ENCODE assay signal across 1 cellular context in the genomic region with DNA sequence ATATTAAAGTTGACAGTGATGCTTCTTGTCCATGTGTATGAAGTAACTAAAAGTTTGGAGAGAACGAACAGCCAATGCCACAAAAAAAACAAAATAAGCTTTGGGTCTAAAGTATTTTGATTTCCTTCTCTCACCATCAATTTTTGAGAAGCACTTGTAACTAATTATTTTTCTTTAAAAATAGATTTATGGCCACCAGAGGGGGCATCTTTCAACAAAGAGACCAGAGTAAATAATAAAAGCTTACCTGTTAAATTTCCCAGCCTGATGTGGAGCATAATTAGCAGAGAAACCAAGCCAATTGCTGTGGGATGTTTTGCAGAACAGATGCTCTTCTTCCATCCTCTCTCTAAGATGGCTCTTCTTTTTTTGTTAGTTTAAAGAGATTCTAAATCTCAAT.
TF ChIP-seq lines count a peak whose summit lies in the region.

No MANE protein-coding gene starts in this region.

TF ChIP-seq in GM23338, 12 proteins besides CTCF, POLR2A, EP300 and RAD21:
- TF ChIP-seq, protein P1, sequence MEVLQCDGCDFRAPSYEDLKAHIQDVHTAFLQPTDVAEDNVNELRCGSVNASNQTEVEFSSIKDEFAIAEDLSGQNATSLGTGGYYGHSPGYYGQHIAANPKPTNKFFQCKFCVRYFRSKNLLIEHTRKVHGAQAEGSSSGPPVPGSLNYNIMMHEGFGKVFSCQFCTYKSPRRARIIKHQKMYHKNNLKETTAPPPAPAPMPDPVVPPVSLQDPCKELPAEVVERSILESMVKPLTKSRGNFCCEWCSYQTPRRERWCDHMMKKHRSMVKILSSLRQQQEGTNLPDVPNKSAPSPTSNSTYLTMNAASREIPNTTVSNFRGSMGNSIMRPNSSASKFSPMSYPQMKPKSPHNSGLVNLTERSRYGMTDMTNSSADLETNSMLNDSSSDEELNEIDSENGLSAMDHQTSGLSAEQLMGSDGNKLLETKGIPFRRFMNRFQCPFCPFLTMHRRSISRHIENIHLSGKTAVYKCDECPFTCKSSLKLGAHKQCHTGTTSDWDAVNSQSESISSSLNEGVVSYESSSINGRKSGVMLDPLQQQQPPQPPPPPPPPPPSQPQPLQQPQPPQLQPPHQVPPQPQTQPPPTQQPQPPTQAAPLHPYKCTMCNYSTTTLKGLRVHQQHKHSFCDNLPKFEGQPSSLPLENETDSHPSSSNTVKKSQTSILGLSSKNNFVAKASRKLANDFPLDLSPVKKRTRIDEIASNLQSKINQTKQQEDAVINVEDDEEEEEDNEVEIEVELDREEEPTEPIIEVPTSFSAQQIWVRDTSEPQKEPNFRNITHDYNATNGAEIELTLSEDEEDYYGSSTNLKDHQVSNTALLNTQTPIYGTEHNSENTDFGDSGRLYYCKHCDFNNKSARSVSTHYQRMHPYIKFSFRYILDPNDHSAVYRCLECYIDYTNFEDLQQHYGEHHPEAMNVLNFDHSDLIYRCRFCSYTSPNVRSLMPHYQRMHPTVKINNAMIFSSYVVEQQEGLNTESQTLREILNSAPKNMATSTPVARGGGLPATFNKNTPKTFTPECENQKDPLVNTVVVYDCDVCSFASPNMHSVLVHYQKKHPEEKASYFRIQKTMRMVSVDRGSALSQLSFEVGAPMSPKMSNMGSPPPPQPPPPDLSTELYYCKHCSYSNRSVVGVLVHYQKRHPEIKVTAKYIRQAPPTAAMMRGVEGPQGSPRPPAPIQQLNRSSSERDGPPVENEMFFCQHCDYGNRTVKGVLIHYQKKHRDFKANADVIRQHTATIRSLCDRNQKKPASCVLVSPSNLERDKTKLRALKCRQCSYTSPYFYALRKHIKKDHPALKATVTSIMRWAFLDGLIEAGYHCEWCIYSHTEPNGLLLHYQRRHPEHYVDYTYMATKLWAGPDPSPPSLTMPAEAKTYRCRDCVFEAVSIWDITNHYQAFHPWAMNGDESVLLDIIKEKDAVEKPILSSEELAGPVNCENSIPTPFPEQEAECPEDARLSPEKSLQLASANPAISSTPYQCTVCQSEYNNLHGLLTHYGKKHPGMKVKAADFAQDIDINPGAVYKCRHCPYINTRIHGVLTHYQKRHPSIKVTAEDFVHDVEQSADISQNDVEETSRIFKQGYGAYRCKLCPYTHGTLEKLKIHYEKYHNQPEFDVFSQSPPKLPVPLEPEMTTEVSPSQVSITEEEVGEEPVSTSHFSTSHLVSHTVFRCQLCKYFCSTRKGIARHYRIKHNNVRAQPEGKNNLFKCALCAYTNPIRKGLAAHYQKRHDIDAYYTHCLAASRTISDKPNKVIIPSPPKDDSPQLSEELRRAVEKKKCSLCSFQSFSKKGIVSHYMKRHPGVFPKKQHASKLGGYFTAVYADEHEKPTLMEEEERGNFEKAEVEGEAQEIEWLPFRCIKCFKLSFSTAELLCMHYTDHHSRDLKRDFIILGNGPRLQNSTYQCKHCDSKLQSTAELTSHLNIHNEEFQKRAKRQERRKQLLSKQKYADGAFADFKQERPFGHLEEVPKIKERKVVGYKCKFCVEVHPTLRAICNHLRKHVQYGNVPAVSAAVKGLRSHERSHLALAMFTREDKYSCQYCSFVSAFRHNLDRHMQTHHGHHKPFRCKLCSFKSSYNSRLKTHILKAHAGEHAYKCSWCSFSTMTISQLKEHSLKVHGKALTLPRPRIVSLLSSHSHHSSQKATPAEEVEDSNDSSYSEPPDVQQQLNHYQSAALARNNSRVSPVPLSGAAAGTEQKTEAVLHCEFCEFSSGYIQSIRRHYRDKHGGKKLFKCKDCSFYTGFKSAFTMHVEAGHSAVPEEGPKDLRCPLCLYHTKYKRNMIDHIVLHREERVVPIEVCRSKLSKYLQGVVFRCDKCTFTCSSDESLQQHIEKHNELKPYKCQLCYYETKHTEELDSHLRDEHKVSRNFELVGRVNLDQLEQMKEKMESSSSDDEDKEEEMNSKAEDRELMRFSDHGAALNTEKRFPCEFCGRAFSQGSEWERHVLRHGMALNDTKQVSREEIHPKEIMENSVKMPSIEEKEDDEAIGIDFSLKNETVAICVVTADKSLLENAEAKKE (CRISPR knock-in tag; IDR thresholded peaks at IDR 0.05), result no peak
- no peak for TF ChIP-seq STAT1 (IDR thresholded peaks at IDR 0.05; ENCODE audit: unreplicated experiment)
- TF ChIP-seq POLR2AphosphoS5 (IDR thresholded peaks at IDR 0.05; ENCODE audit: low read depth), result no peak
- no peak for TF ChIP-seq ZNF114 (CRISPR knock-in tag; IDR thresholded peaks at IDR 0.05)
- TF ChIP-seq ZNF331 (CRISPR knock-in tag; IDR thresholded peaks at IDR 0.05; ENCODE audit: low read depth), result no peak
